In genomic region chr7:76567753-76568152, GRCh38 we compare ENCODE assay signal across 13 cellular contexts. TPM values are rescaled to one million over a fixed set of nuclear protein-coding genes. Genes with fewer than 3 reads are reported as not detected.
A peak's percentile ranks its signal among the peaks of the same experiment; 100 is the strongest.
DNase-seq lines count a peak whose midpoint lies in the region; ATAC-seq, FAIRE-seq and TF ChIP-seq lines count a peak whose summit lies in the region.
"Not testable (repeated sequence)": the region's sequence is repeated elsewhere in the genome, so short reads cannot be mapped to it uniquely, and the experiment has no call there.
"Had no signal": no experiment of that assay in that cellular context is flagged by ENCODE, and none has a peak within 500 bp of the region (broad histone marks: within the 10 kb centered on the region; RNA-seq: fewer than 3 reads in every experiment).

No MANE protein-coding gene starts in this region.

- FAIRE-seq in GM12891 (lab: Jason Lieb, UNC) (peak; percentile 20), H54 (lab: Jason Lieb, UNC) (peak; percentile 38), pancreas (lab: Jason Lieb, UNC) (peak; percentile 5)
- not testable (repeated sequence) for FAIRE-seq in GM12878 (lab: Jason Lieb, UNC)

- not testable (repeated sequence) for H3K4me3 Mint-ChIP-seq in endodermal cell

- not testable (repeated sequence) for H3K27me3 ChIP-seq in A673 (replicated peaks; ENCODE audit: insufficient read depth, low read depth, low read length, poor library complexity); PC-3 (ENCODE audit: low read length); RWPE2 (ENCODE audit: insufficient read depth, poor library complexity, severe bottlenecking); GM12878 (replicated peaks in 1 of 2; ENCODE audit: control insufficient read depth in 2 of 2, insufficient read depth in 2 of 2, low read length in 1 of 2); endodermal cell (ENCODE audit: control insufficient read depth, insufficient read depth, low read length, poor library complexity, severe bottlenecking); pancreas

- peaks cover 35% of the 10 kb centered on the region for H3K9me3 Mint-ChIP-seq in endodermal cell

- DNase-seq in A673 (ENCODE audit: low spot score); GM12891 (ENCODE audit: insufficient read length, low spot score); H54 (ENCODE audit: insufficient read length, low spot score); PC-3; RWPE2 (ENCODE audit: low spot score); GM12878 (ENCODE audit: low read depth, low spot score); endodermal cell; pancreas: not testable (repeated sequence)

- not testable (repeated sequence) for H3K27ac ChIP-seq in A673 (ENCODE audit: low read depth, low read length, poor library complexity, severe bottlenecking); PC-3 (ENCODE audit: low read length); GM12878 (ENCODE audit: control insufficient read depth, insufficient read depth); endodermal cell (ENCODE audit: low read depth, low read length); pancreas
- peak overlapping the region; percentile 61 for H3K27ac ChIP-seq in RWPE2 (ENCODE audit: poor library complexity, severe bottlenecking)

- SMC1A ChIA-PET in GM12878 (lab: Charles Lee; ENCODE audit: uncharacterized antibody, unreplicated experiment), result not testable (repeated sequence)

- TF ChIP-seq POLR2A in GM12891 (IDR thresholded peaks at IDR 0.05; ENCODE audit: low read depth, low read length); H54 (IDR thresholded peaks at IDR 0.05; ENCODE audit: low read depth, low read length); GM12878 (IDR thresholded peaks at IDR 0.05; ENCODE audit: low read depth, low read length): not testable (repeated sequence)

- H3K36me3 Mint-ChIP-seq in endodermal cell (ENCODE audit: low read depth), result peaks cover 33% of the 10 kb centered on the region

- H4K20me1 ChIP-seq in PC-3 (ENCODE audit: low read length); GM12878 (ENCODE audit: control insufficient read depth, insufficient read depth): not testable (repeated sequence)

- BruUV-seq in A673 (replicated peaks; lab: Mats Ljungman, UMichigan) (TSS peak; percentile 5), PC-3 (replicated peaks; lab: Mats Ljungman, UMichigan) (TSS peak; percentile 3), GM12878 (replicated peaks; lab: Mats Ljungman, UMichigan) (TSS peak; percentile 11)

- peaks cover 50% of the 10 kb centered on the region for H3K79me2 ChIP-seq in PC-3 (ENCODE audit: low read length)
- H3K79me2 ChIP-seq in GM12878 (ENCODE audit: control insufficient read depth, insufficient read depth, low read length), result not testable (repeated sequence)

- not testable (repeated sequence) for H3K27me3 Mint-ChIP-seq in endodermal cell (ENCODE audit: insufficient read depth)

- TF ChIP-seq RAD21 in GM12878 (IDR thresholded peaks at IDR 0.05; ENCODE audit: insufficient read depth, low read depth, low read length), result not testable (repeated sequence)

- H3K9me3 ChIP-seq in A673 (ENCODE audit: low read depth, low read length, poor library complexity, severe bottlenecking); PC-3 (ENCODE audit: low read length); RWPE2 (ENCODE audit: severe bottlenecking); GM12878 (replicated peaks; ENCODE audit: control insufficient read depth, insufficient read depth, low read length); pancreas: not testable (repeated sequence)
- H3K9me3 ChIP-seq in endodermal cell (ENCODE audit: control insufficient read depth, low read length), result peaks cover 12% of the 10 kb centered on the region

- H3K4me1 Mint-ChIP-seq in endodermal cell, result not testable (repeated sequence)

- TF ChIP-seq CTCF in A673 (conservative IDR thresholded peaks at IDR 0.05; ENCODE audit: low read depth, low read length); PC-3 (conservative IDR thresholded peaks at IDR 0.05; ENCODE audit: low read depth, low read length); RWPE2 (IDR thresholded peaks at IDR 0.05; ENCODE audit: poor library complexity, severe bottlenecking); GM12878 (IDR thresholded peaks at IDR 0.05 in 2 of 3, conservative IDR thresholded peaks at IDR 0.05 in 1 of 3; ENCODE audit: control insufficient read depth in 2 of 3, extremely low read depth in 1 of 3, insufficient read depth in 1 of 3, low read depth in 3 of 3, low read length in 3 of 3); endodermal cell (conservative IDR thresholded peaks at IDR 0.05); pancreas (IDR thresholded peaks at IDR 0.05): not testable (repeated sequence)

- H3K9ac ChIP-seq in PC-3 (ENCODE audit: low read length); GM12878 (ENCODE audit: control insufficient read depth, insufficient read depth, low read length); endodermal cell (ENCODE audit: extremely low read depth, low read length, poor library complexity, severe bottlenecking): not testable (repeated sequence)

- not testable (repeated sequence) for H3F3A ChIP-seq in PC-3 (ENCODE audit: low read length, unreplicated experiment)

- intact Hi-C loops in A673 (cut with micrococcal nuclease; ENCODE audit: unreplicated experiment); PC-3 (cut with micrococcal nuclease); GM12878 (cut with micrococcal nuclease; ENCODE audit: unreplicated experiment); pancreas (cut with DNase I): not testable (repeated sequence)

- in situ Hi-C loops in GM12878 (cut with MboI), result not testable (repeated sequence)

- H3K27ac Mint-ChIP-seq in endodermal cell, result not testable (repeated sequence)

- H3K4me1 ChIP-seq in A673 (ENCODE audit: insufficient read depth, low read length, poor library complexity, severe bottlenecking) (peaks cover 11% of the 10 kb centered on the region), PC-3 (ENCODE audit: insufficient read depth, low read length) (peaks cover 38% of the 10 kb centered on the region), RWPE2 (ENCODE audit: insufficient read depth, poor library complexity, severe bottlenecking) (peaks cover 26% of the 10 kb centered on the region), pancreas (peaks cover 0 to 12% (median 5%) of the 10 kb centered on the region in 3 donors)
- not testable (repeated sequence) for H3K4me1 ChIP-seq in GM12878 (ENCODE audit: control insufficient read depth, insufficient read depth, low read length); endodermal cell (ENCODE audit: control insufficient read depth, insufficient read depth, low read length)

- CTCF ChIA-PET in A673 (lab: Charles Lee); PC-3 (lab: Charles Lee); GM12878 (lab: Yijun Ruan, JAX): not testable (repeated sequence)

- not testable (repeated sequence) for H2AFZ ChIP-seq in PC-3 (ENCODE audit: low read length); GM12878 (ENCODE audit: control insufficient read depth, low read depth, low read length)

- not testable (repeated sequence) for H3K9me2 ChIP-seq in PC-3 (replicated peaks; ENCODE audit: low read length)

- RAD21 ChIA-PET in GM12878 (lab: Charles Lee; ENCODE audit: unreplicated experiment), result not testable (repeated sequence)

- peak; percentile 17 for ATAC-seq in PC-3
- not testable (repeated sequence) for ATAC-seq in RWPE2 (ENCODE audit: low read depth); GM12878; pancreas

- not testable (repeated sequence) for H3K4me2 ChIP-seq in PC-3 (ENCODE audit: low read length); GM12878 (ENCODE audit: control insufficient read depth, insufficient read depth)

- POLR2A ChIA-PET in A673 (lab: Charles Lee; ENCODE audit: low non-redundant PET); PC-3 (lab: Charles Lee; ENCODE audit: unreplicated experiment); GM12878 (lab: Charles Lee): not testable (repeated sequence)

- not testable (repeated sequence) for H3K36me3 ChIP-seq in A673 (ENCODE audit: insufficient read depth, low read length, poor library complexity, severe bottlenecking); PC-3 (ENCODE audit: low read depth, low read length); GM12878 (ENCODE audit: control insufficient read depth in 2 of 2, insufficient read depth in 2 of 2, low read length in 1 of 2); pancreas
- H3K36me3 ChIP-seq in RWPE2 (ENCODE audit: low read depth) (peaks cover 12% of the 10 kb centered on the region; the same call in 1 of the 2 replicates), endodermal cell (ENCODE audit: control insufficient read depth, insufficient read depth, low read length) (peaks cover 18% of the 10 kb centered on the region)

- H3K4me3 ChIP-seq in A673 (ENCODE audit: low read depth, low read length, poor library complexity, severe bottlenecking); PC-3 (ENCODE audit: low read length); RWPE2 (ENCODE audit: severe bottlenecking); GM12878; pancreas: not testable (repeated sequence)
- peak overlapping the region; percentile 29 for H3K4me3 ChIP-seq in endodermal cell (ENCODE audit: low read length)

- TF ChIP-seq EP300 in GM12878 (IDR thresholded peaks at IDR 0.05; ENCODE audit: borderline replicate concordance in 1 of 2, control insufficient read depth in 1 of 2, low read depth in 2 of 2, low read length in 2 of 2), result not testable (repeated sequence)

RNA-seq across cellular contexts. Expression of gene SPDYE16, which starts 24.7 kb away (rescaled TPM):
- total RNA-seq in A673 (2021) (0.13 TPM in 1 of 2 replicates, not detected in the other), PC-3 (2014; rRNA removed) (not detected in 2 replicates), GM12878 (2014; rRNA removed) (not detected in 2 replicates), GM12878 (2014; rRNA removed; fragmentation: Illumina TruSeq; extraction: Trizol) (0.18 and 0.22 TPM in 2 replicates), GM12878 (2021) (0.26 TPM in 1 of 2 replicates, not detected in the other), endodermal cell (under 1 TPM in 1 of 2 donors, not detected in 1; 0.37 TPM), pancreas (under 1 TPM in 5 of 6 donors, not detected in 1; 0.09 to 0.67 (median 0.37) TPM)
- polyA plus RNA-seq in GM12891 (2012; ENCODE audit: low read depth, missing spikeins), result 0.28 TPM
- 0.17 TPM in 1 of 2 replicates, not detected in the other for total RNA-seq in GM12878 (2013; cell fraction: nucleolus; rRNA removed)
- polyA plus RNA-seq in GM12878 (2011; ENCODE audit: low read depth), result not detected
- polyA plus RNA-seq in GM12878 (2011; rRNA removed) (0.05 and 0.10 TPM in 2 replicates), GM12878 (2014; fragmentation: Illumina TruSeq; extraction: Trizol) (0.07 TPM in 1 of 2 replicates, not detected in the other), GM12878 (2014; fragmentation: Nextera tagmentation; extraction: Ambion mirVana) (under 1 TPM; 0.04 to 0.05 TPM), GM12878 (2014; rRNA removed) (0.03 and 0.04 TPM in 2 replicates), GM12878 (2016; fragmentation: Nextera tagmentation; extraction: Ambion mirVana) (under 1 TPM; 0.67 to 0.92 TPM), pancreas (under 1 TPM; 0.19 to 0.61 TPM)
- 0.09 TPM in 1 of 2 replicates, not detected in the other for polyA plus RNA-seq in GM12878 (2011; cell fraction: cytosol; rRNA removed)
- polyA plus RNA-seq in GM12878 (2011; cell fraction: nucleus; rRNA removed), result 0.06 and 0.61 TPM in 2 replicates
- polyA plus RNA-seq in GM12878 (2012), result 0.38 and 0.60 TPM in 2 replicates
- 0.10 and 0.15 TPM in 2 replicates for polyA minus RNA-seq in GM12878 (2011; rRNA and poly(A)+ RNA removed)
- not detected in 2 replicates for polyA minus RNA-seq in GM12878 (2011; cell fraction: cytosol; rRNA and poly(A)+ RNA removed)
- polyA minus RNA-seq in GM12878 (2011; cell fraction: nucleus; rRNA and poly(A)+ RNA removed), result 0.12 TPM in 1 of 2 replicates, not detected in the other
- not detected for polyA plus RNA-seq in endodermal cell (2013, experiment 1 of 2)
- not detected for polyA plus RNA-seq in endodermal cell (2013, experiment 2 of 2)
- total RNA-seq: Calu3, G401, H7 had no signal
- polyA plus RNA-seq: CD14-positive monocyte had no signal

RNA-seq across cellular contexts. Expression of gene UPK3B, which starts 57.4 kb away (rescaled TPM):
- total RNA-seq in A673 (2021) (1.4 TPM in 1 of 2 replicates, not detected in the other), PC-3 (2014; rRNA removed) (3.0 and 10.7 TPM in 2 replicates), GM12878 (2014; rRNA removed) (0.71 TPM in 1 of 2 replicates, not detected in the other), GM12878 (2014; rRNA removed; fragmentation: Illumina TruSeq; extraction: Trizol) (0.18 and 0.27 TPM in 2 replicates), GM12878 (2021) (0.72 and 1.3 TPM in 2 replicates), endodermal cell (1 to 10 TPM; 1.2 to 2.3 TPM), pancreas (1 to 10 TPM in 2 of 6 donors, under 1 TPM in 4; 0.41 to 2.3 (median 0.89) TPM)
- not detected for polyA plus RNA-seq in GM12891 (2012; ENCODE audit: low read depth, missing spikeins)
- 1.2 and 2.6 TPM in 2 replicates for total RNA-seq in GM12878 (2013; cell fraction: nucleolus; rRNA removed)
- not detected for polyA plus RNA-seq in GM12878 (2011; ENCODE audit: low read depth)
- polyA plus RNA-seq in GM12878 (2011; rRNA removed) (0.16 TPM in 1 of 2 replicates, not detected in the other), GM12878 (2014; fragmentation: Illumina TruSeq; extraction: Trizol) (not detected in 2 replicates), GM12878 (2014; fragmentation: Nextera tagmentation; extraction: Ambion mirVana) (not detected), GM12878 (2014; rRNA removed) (not detected in 2 replicates), GM12878 (2016; fragmentation: Nextera tagmentation; extraction: Ambion mirVana) (under 1 TPM; 0.26 to 0.35 TPM), pancreas (1 to 10 TPM; 2.9 to 3.2 TPM)
- not detected in 2 replicates for polyA plus RNA-seq in GM12878 (2011; cell fraction: cytosol; rRNA removed)
- polyA plus RNA-seq in GM12878 (2011; cell fraction: nucleus; rRNA removed), result 0.39 and 0.43 TPM in 2 replicates
- 0.09 and 0.10 TPM in 2 replicates for polyA plus RNA-seq in GM12878 (2012)
- 0.05 TPM in 1 of 2 replicates, not detected in the other for polyA minus RNA-seq in GM12878 (2011; rRNA and poly(A)+ RNA removed)
- not detected in 2 replicates for polyA minus RNA-seq in GM12878 (2011; cell fraction: cytosol; rRNA and poly(A)+ RNA removed)
- 1.5 and 3.5 TPM in 2 replicates for polyA minus RNA-seq in GM12878 (2011; cell fraction: nucleus; rRNA and poly(A)+ RNA removed)
- 0.39 TPM for polyA plus RNA-seq in endodermal cell (2013, experiment 1 of 2)
- polyA plus RNA-seq in endodermal cell (2013, experiment 2 of 2), result 0.66 TPM
- total RNA-seq: Daoy had no signal
- polyA plus RNA-seq: CD14-positive monocyte had no signal

RNA-seq across cellular contexts. Expression of gene POMZP3, which starts 59.3 kb away (rescaled TPM):
- total RNA-seq in A673 (2021) (30.6 and 32.2 TPM in 2 replicates), PC-3 (2014; rRNA removed) (5.9 and 10.1 TPM in 2 replicates), GM12878 (2014; rRNA removed) (3.7 and 4.9 TPM in 2 replicates), GM12878 (2014; rRNA removed; fragmentation: Illumina TruSeq; extraction: Trizol) (2.2 and 2.8 TPM in 2 replicates), GM12878 (2021) (10.3 and 12.6 TPM in 2 replicates), endodermal cell (10 to 100 TPM in 1 of 2 donors, 1 to 10 TPM in 1; 8.2 to 13.3 TPM), pancreas (10 to 100 TPM in 3 of 6 donors, 1 to 10 TPM in 3; 2.9 to 14.0 (median 8.4) TPM)
- 6.7 TPM for polyA plus RNA-seq in GM12891 (2012; ENCODE audit: low read depth, missing spikeins)
- 7.2 and 9.8 TPM in 2 replicates for total RNA-seq in GM12878 (2013; cell fraction: nucleolus; rRNA removed)
- polyA plus RNA-seq in GM12878 (2011; ENCODE audit: low read depth), result 3.8 TPM
- polyA plus RNA-seq in GM12878 (2011; rRNA removed) (2.0 and 4.4 TPM in 2 replicates), GM12878 (2014; fragmentation: Illumina TruSeq; extraction: Trizol) (4.8 and 5.8 TPM in 2 replicates), GM12878 (2014; fragmentation: Nextera tagmentation; extraction: Ambion mirVana) (1 to 10 TPM; 2.4 to 4.5 TPM), GM12878 (2014; rRNA removed) (6.1 and 6.9 TPM in 2 replicates), GM12878 (2016; fragmentation: Nextera tagmentation; extraction: Ambion mirVana) (10 to 100 TPM in 1 of 2 experiments, 1 to 10 TPM in 1; 8.3 to 10.2 TPM), pancreas (10 to 100 TPM in 1 of 2 donors, 1 to 10 TPM in 1; 7.3 to 12.2 TPM)
- 4.3 and 4.8 TPM in 2 replicates for polyA plus RNA-seq in GM12878 (2011; cell fraction: cytosol; rRNA removed)
- 5.8 and 5.9 TPM in 2 replicates for polyA plus RNA-seq in GM12878 (2011; cell fraction: nucleus; rRNA removed)
- 5.8 and 7.4 TPM in 2 replicates for polyA plus RNA-seq in GM12878 (2012)
- polyA minus RNA-seq in GM12878 (2011; rRNA and poly(A)+ RNA removed), result 7.2 TPM in 2 replicates
- 3.7 and 5.9 TPM in 2 replicates for polyA minus RNA-seq in GM12878 (2011; cell fraction: cytosol; rRNA and poly(A)+ RNA removed)
- polyA minus RNA-seq in GM12878 (2011; cell fraction: nucleus; rRNA and poly(A)+ RNA removed), result 7.0 and 14.6 TPM in 2 replicates
- 12.5 TPM for polyA plus RNA-seq in endodermal cell (2013, experiment 1 of 2)
- 12.5 TPM for polyA plus RNA-seq in endodermal cell (2013, experiment 2 of 2)
- total RNA-seq: G401 had no signal
